Comparison of ENCODE assay signal across 9 cellular contexts in the genomic region with DNA sequence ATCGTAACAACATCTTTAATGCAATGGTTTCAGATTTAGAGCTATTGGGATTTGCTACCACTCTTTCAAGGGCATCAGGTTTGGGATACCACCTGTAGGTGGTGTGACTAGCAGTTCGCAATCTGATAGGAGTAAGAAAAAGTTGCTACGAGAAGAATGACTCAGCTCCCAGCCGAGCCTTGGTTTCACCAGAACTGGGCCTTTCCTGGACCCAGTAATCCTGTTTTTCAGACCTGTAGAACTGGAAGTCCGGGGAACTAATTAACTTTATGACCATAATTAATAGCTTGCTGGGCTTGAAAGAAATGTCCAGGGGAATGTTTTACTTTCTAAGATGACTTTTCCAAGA. TPM values are rescaled to one million over a fixed set of nuclear protein-coding genes. Genes with fewer than 3 reads are reported as not detected.
DNase-seq lines count a peak whose midpoint lies in the region; ATAC-seq and TF ChIP-seq lines count a peak whose summit lies in the region.
"Had no signal": no experiment of that assay in that cellular context is flagged by ENCODE, and none has a peak within 500 bp of the region (broad histone marks: within the 10 kb centered on the region; RNA-seq: fewer than 3 reads in every experiment).

No MANE protein-coding gene starts in this region.

- H3K4me1 ChIP-seq in iPS-15b (ENCODE audit: control insufficient read depth, insufficient read depth, low read length): peaks cover 11% of the 10 kb centered on the region
- peaks cover 0 to 27% (median 22%) of the 10 kb centered on the region in 4 donors for H3K4me1 ChIP-seq in sigmoid colon

- TF ChIP-seq EP300 in sigmoid colon (IDR thresholded peaks at IDR 0.05): no peak

- peak overlapping the region; percentile 66 for H3K9ac ChIP-seq in iPS-15b (ENCODE audit: low read depth, low read length)

- H3K27me3 ChIP-seq in iPS-15b (ENCODE audit: control insufficient read depth, insufficient read depth, low read length): no peaks in the 10 kb centered on the region
- no peaks in the 10 kb centered on the region for H3K27me3 ChIP-seq in sigmoid colon

- ATAC-seq in GM21717 (IDR thresholded peaks at IDR 0.05; ENCODE audit: unreplicated experiment): peak; percentile 37

- TF ChIP-seq CTCF in astrocyte of the cerebellum (IDR thresholded peaks at IDR 0.05; ENCODE audit: low read depth, low read length, missing control alignments) (peak; percentile 45), sigmoid colon (IDR thresholded peaks at IDR 0.05) (peak in 1 of 4 experiments; percentile 24)

- in situ Hi-C loops in astrocyte of the cerebellum (cut with HindIII; ENCODE audit: low sequenced_read_pairs): no loop called here

- peak overlapping the region; percentile 84 to 93 (median 90) for H3K27ac ChIP-seq in sigmoid colon

- peak; percentile 64 for DNase-seq in DMS79 treated with DMSO at 0.1 percent for 48 hours (lab: John Stamatoyannopoulos, UW)
- peak; percentile 33 for DNase-seq in NCI-H345 treated with DMSO at 0.1 percent for 48 hours (lab: John Stamatoyannopoulos, UW; ENCODE audit: unreplicated experiment)
- DNase-seq in astrocyte of the cerebellum (ENCODE audit: low read depth): peak; percentile 28
- DNase-seq in sigmoid colon: no peak
- DNase-seq in NCI-H2029 treated with DMSO at 0.1 percent for 48 hours (lab: John Stamatoyannopoulos, UW): no peak
- DNase-seq in activated CD4-positive, CD25-positive, alpha-beta regulatory T cell treated with anti-CD3 and anti-CD28 coated beads, Interleukin-2, amount 50 U/mL, for 72 hours: no peak

- H3K4me3 ChIP-seq in astrocyte of the cerebellum (ENCODE audit: low read depth, low read length) (peak overlapping the region; percentile 74), iPS-15b (ENCODE audit: low read depth, low read length) (peak overlapping the region; percentile 98), sigmoid colon (peak overlapping the region; percentile 69 to 81 (median 71))

- intact Hi-C loops in sigmoid colon (cut with DNase I): loop anchor here (2.0 to 10.0 kb wide), 2 partner anchors 28 to 166 kb away; partner anchors contain the start of gene OXA1L

- no peak for TF ChIP-seq POLR2A in sigmoid colon (IDR thresholded peaks at IDR 0.05)

- 1 to 6% methylated on average over 5 of the region's 5 CpGs for WGBS in sigmoid colon, 2 donors

- no peaks in the 10 kb centered on the region for H3K9me3 ChIP-seq in iPS-15b (ENCODE audit: control insufficient read depth, insufficient read depth, low read length)
- no peaks in the 10 kb centered on the region for H3K9me3 ChIP-seq in sigmoid colon

- H3K36me3 ChIP-seq in iPS-15b (ENCODE audit: control insufficient read depth, insufficient read depth, low read length): peaks cover 23% of the 10 kb centered on the region
- H3K36me3 ChIP-seq in sigmoid colon: peaks cover 18 to 24% (median 19%) of the 10 kb centered on the region in 4 donors

RNA-seq across cellular contexts. Expression of gene ABHD4, which starts 0.8 kb away (rescaled TPM):
- 10 to 100 TPM; 17.4 to 20.4 (median 18.7) TPM for total RNA-seq in sigmoid colon
- polyA plus RNA-seq in sigmoid colon: 10 to 100 TPM in 2 of 3 donors, 1 to 10 TPM in 1; 9.5 to 18.0 (median 12.3) TPM

RNA-seq across cellular contexts. Expression of gene DAD1, which starts 9.8 kb away (rescaled TPM):
- total RNA-seq in sigmoid colon: 100 to 1,000 TPM; 115 to 192 (median 164) TPM
- polyA plus RNA-seq in sigmoid colon: 100 to 1,000 TPM; 136 to 274 (median 160) TPM

RNA-seq across cellular contexts. Expression of gene OR6J1, which starts 45.3 kb away (rescaled TPM):
- not detected for total RNA-seq in sigmoid colon
- not detected for polyA plus RNA-seq in sigmoid colon
- polyA plus RNA-seq: adipose tissue had no signal

Comparison
In these comparisons a context has a peak if more than half of its experiments do, and no peak if none do; other contexts are left out.
1. DNase-seq: peak in DMS79 treated with DMSO at 0.1 percent for 48 hours (single experiment), NCI-H345 treated with DMSO at 0.1 percent for 48 hours (single experiment) and astrocyte of the cerebellum (single experiment); none in sigmoid colon (single experiment), NCI-H2029 treated with DMSO at 0.1 percent for 48 hours (single experiment) and activated CD4-positive, CD25-positive, alpha-beta regulatory T cell treated with anti-CD3 and anti-CD28 coated beads, Interleukin-2, amount 50 U/mL, for 72 hours (single experiment).
2. Peak in every context shown above with its lines, with median percentiles within 50 percentile points of each other: H3K4me3 ChIP-seq.